Comparison of ENCODE assay signal across 1 cellular context in the genomic region with DNA sequence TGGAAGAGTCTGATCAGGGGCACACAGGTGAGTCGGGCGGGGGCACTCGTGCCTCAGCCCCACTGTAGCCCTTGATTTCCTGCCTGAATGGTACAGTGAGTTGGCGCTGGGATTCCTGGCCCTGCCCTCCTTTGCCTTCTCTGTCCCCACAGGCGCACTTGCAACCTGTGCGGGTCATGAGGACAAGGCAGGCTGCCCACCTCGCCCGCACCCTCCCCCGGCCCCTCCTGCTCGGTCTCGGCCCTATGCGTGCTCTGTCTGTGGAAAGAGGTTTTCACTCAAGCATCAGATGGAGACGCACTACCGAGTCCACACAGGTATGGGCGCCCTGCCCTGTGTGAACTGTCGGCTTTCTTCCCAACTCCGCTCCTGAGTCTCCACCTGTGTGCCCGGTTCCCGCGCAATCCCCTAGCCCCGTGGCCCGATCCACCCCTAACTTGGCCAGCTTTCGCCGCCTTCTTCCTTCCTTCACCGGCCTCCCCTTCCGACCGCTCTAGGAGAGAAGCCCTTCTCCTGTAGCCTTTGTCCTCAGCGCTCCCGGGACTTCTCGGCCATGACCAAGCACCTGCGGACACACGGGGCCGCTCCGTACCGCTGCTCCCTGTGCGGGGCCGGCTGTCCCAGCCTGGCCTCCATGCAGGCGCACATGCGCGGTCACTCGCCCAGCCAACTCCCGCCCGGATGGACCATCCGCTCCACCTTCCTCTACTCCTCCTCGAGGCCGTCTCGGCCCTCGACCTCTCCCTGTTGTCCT.
A peak's percentile ranks its signal among the peaks of the same experiment; 100 is the strongest.
TF ChIP-seq lines count a peak whose summit lies in the region.

No MANE protein-coding gene starts in this region.

TF ChIP-seq in HepG2, 621 proteins besides CTCF, POLR2A, EP300 and RAD21 (continues in another document):
- TF ChIP-seq DZIP1 (CRISPR knock-in tag; IDR thresholded peaks at IDR 0.05) (no peak), GABPB1 (CRISPR knock-in tag; IDR thresholded peaks at IDR 0.05) (peak; percentile 22; the same call in 1 of the 2 replicates), REXO4 (CRISPR knock-in tag; IDR thresholded peaks at IDR 0.05; ENCODE audit: borderline replicate concordance) (no peak), ONECUT2 (CRISPR knock-in tag; IDR thresholded peaks at IDR 0.05) (no peak), YY1 (IDR thresholded peaks at IDR 0.05; ENCODE audit: insufficient read depth, insufficient replicate concordance, low read depth, low read length) (no peak), HOXA3 (CRISPR knock-in tag; IDR thresholded peaks at IDR 0.05) (no peak), IRF2 (CRISPR knock-in tag; IDR thresholded peaks at IDR 0.05) (no peak), ZNF329 (CRISPR knock-in tag; IDR thresholded peaks at IDR 0.05; ENCODE audit: low read depth) (no peak), ZNF703 (CRISPR knock-in tag; IDR thresholded peaks at IDR 0.05; ENCODE audit: borderline replicate concordance) (no peak), ZNF121 (CRISPR knock-in tag; IDR thresholded peaks at IDR 0.05) (0 out of 2 replicates have a peak, but pooled peaks have one; percentile 8), ZNF567 (CRISPR knock-in tag; IDR thresholded peaks at IDR 0.05; ENCODE audit: borderline replicate concordance) (no peak), RFX5 (IDR thresholded peaks at IDR 0.05; ENCODE audit: low read depth, low read length) (no peak), TARDBP (CRISPR knock-in tag; IDR thresholded peaks at IDR 0.05) (no peak), SMAD3 (CRISPR knock-in tag; IDR thresholded peaks at IDR 0.05) (no peak), HDAC1 (CRISPR knock-in tag; IDR thresholded peaks at IDR 0.05) (no peak), ISX (CRISPR knock-in tag; conservative IDR thresholded peaks at IDR 0.05) (no peak), GATA4 (IDR thresholded peaks at IDR 0.05; ENCODE audit: borderline replicate concordance, low read depth) (no peak), SMAD1 (CRISPR knock-in tag; IDR thresholded peaks at IDR 0.05; ENCODE audit: borderline replicate concordance, low read depth) (no peak), SMAD9 (CRISPR knock-in tag; IDR thresholded peaks at IDR 0.05) (peak; percentile 40; the same call in 1 of the 2 replicates), ZNF256 (CRISPR knock-in tag; conservative IDR thresholded peaks at IDR 0.05) (no peak), ZNF260 (CRISPR knock-in tag; IDR thresholded peaks at IDR 0.05; ENCODE audit: borderline replicate concordance, low read depth) (no peak), ZKSCAN8 (CRISPR knock-in tag; IDR thresholded peaks at IDR 0.05; ENCODE audit: borderline replicate concordance) (no peak), JUNB (CRISPR knock-in tag; IDR thresholded peaks at IDR 0.05; ENCODE audit: borderline replicate concordance) (no peak), ZNF83 (CRISPR knock-in tag; IDR thresholded peaks at IDR 0.05; ENCODE audit: borderline replicate concordance) (no peak; the same call in 1 of the 2 replicates), SNAI1 (CRISPR knock-in tag; IDR thresholded peaks at IDR 0.05; ENCODE audit: borderline replicate concordance) (no peak), JUND (CRISPR knock-in tag; IDR thresholded peaks at IDR 0.05) (0 out of 2 replicates have a peak, but pooled peaks have one; percentile 27), PLRG1 (conservative IDR thresholded peaks at IDR 0.05) (no peak), NCOR1 (IDR thresholded peaks at IDR 0.05; ENCODE audit: borderline replicate concordance, low read length) (no peak), STAT6 (CRISPR knock-in tag; IDR thresholded peaks at IDR 0.05; ENCODE audit: borderline replicate concordance) (no peak), ZNF180 (CRISPR knock-in tag; IDR thresholded peaks at IDR 0.05; ENCODE audit: borderline replicate concordance, low read depth) (no peak), ZNF547 (CRISPR knock-in tag; IDR thresholded peaks at IDR 0.05) (no peak; the same call in 1 of the 2 replicates), ZNF33A (CRISPR knock-in tag; IDR thresholded peaks at IDR 0.05; ENCODE audit: borderline replicate concordance) (no peak), CHD2 (IDR thresholded peaks at IDR 0.05; ENCODE audit: low read depth, low read length) (no peak), MLLT10 (CRISPR knock-in tag; IDR thresholded peaks at IDR 0.05) (no peak), U2AF2 (IDR thresholded peaks at IDR 0.05; ENCODE audit: low read depth, low read length) (no peak), ZNF451 (CRISPR knock-in tag; IDR thresholded peaks at IDR 0.05) (no peak), KAT7 (CRISPR knock-in tag; IDR thresholded peaks at IDR 0.05; ENCODE audit: borderline replicate concordance) (no peak), ZNF879 (CRISPR knock-in tag; IDR thresholded peaks at IDR 0.05) (no peak)
- TF ChIP-seq, protein P1, sequence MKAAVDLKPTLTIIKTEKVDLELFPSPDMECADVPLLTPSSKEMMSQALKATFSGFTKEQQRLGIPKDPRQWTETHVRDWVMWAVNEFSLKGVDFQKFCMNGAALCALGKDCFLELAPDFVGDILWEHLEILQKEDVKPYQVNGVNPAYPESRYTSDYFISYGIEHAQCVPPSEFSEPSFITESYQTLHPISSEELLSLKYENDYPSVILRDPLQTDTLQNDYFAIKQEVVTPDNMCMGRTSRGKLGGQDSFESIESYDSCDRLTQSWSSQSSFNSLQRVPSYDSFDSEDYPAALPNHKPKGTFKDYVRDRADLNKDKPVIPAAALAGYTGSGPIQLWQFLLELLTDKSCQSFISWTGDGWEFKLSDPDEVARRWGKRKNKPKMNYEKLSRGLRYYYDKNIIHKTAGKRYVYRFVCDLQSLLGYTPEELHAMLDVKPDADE (CRISPR knock-in tag; IDR thresholded peaks at IDR 0.05), result no peak
- TF ChIP-seq, protein P2, sequence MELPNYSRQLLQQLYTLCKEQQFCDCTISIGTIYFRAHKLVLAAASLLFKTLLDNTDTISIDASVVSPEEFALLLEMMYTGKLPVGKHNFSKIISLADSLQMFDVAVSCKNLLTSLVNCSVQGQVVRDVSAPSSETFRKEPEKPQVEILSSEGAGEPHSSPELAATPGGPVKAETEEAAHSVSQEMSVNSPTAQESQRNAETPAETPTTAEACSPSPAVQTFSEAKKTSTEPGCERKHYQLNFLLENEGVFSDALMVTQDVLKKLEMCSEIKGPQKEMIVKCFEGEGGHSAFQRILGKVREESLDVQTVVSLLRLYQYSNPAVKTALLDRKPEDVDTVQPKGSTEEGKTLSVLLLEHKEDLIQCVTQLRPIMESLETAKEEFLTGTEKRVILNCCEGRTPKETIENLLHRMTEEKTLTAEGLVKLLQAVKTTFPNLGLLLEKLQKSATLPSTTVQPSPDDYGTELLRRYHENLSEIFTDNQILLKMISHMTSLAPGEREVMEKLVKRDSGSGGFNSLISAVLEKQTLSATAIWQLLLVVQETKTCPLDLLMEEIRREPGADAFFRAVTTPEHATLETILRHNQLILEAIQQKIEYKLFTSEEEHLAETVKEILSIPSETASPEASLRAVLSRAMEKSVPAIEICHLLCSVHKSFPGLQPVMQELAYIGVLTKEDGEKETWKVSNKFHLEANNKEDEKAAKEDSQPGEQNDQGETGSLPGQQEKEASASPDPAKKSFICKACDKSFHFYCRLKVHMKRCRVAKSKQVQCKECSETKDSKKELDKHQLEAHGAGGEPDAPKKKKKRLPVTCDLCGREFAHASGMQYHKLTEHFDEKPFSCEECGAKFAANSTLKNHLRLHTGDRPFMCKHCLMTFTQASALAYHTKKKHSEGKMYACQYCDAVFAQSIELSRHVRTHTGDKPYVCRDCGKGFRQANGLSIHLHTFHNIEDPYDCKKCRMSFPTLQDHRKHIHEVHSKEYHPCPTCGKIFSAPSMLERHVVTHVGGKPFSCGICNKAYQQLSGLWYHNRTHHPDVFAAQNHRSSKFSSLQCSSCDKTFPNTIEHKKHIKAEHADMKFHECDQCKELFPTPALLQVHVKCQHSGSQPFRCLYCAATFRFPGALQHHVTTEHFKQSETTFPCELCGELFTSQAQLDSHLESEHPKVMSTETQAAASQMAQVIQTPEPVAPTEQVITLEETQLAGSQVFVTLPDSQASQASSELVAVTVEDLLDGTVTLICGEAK (IDR thresholded peaks at IDR 0.05), result no peak
- TF ChIP-seq, protein P2 (CRISPR knock-in tag; IDR thresholded peaks at IDR 0.05), result peak; percentile 64; the same call in 1 of the 2 replicates
- TF ChIP-seq, protein P3, sequence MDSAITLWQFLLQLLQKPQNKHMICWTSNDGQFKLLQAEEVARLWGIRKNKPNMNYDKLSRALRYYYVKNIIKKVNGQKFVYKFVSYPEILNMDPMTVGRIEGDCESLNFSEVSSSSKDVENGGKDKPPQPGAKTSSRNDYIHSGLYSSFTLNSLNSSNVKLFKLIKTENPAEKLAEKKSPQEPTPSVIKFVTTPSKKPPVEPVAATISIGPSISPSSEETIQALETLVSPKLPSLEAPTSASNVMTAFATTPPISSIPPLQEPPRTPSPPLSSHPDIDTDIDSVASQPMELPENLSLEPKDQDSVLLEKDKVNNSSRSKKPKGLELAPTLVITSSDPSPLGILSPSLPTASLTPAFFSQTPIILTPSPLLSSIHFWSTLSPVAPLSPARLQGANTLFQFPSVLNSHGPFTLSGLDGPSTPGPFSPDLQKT (CRISPR knock-in tag; IDR thresholded peaks at IDR 0.05; ENCODE audit: borderline replicate concordance), result no peak
- TF ChIP-seq, protein P4, sequence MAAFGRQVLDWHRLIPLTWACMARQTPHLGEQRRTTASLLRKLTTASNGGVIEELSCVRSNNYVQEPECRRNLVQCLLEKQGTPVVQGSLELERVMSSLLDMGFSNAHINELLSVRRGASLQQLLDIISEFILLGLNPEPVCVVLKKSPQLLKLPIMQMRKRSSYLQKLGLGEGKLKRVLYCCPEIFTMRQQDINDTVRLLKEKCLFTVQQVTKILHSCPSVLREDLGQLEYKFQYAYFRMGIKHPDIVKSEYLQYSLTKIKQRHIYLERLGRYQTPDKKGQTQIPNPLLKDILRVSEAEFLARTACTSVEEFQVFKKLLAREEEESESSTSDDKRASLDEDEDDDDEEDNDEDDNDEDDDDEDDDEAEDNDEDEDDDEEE (CRISPR knock-in tag; IDR thresholded peaks at IDR 0.05), result peak; percentile 72; the same call in 1 of the 2 replicates
- TF ChIP-seq, protein P5, sequence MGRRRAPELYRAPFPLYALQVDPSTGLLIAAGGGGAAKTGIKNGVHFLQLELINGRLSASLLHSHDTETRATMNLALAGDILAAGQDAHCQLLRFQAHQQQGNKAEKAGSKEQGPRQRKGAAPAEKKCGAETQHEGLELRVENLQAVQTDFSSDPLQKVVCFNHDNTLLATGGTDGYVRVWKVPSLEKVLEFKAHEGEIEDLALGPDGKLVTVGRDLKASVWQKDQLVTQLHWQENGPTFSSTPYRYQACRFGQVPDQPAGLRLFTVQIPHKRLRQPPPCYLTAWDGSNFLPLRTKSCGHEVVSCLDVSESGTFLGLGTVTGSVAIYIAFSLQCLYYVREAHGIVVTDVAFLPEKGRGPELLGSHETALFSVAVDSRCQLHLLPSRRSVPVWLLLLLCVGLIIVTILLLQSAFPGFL (CRISPR knock-in tag; IDR thresholded peaks at IDR 0.05), result no peak
